7 cellular contexts compared by ENCODE assay signal in the genomic region with DNA sequence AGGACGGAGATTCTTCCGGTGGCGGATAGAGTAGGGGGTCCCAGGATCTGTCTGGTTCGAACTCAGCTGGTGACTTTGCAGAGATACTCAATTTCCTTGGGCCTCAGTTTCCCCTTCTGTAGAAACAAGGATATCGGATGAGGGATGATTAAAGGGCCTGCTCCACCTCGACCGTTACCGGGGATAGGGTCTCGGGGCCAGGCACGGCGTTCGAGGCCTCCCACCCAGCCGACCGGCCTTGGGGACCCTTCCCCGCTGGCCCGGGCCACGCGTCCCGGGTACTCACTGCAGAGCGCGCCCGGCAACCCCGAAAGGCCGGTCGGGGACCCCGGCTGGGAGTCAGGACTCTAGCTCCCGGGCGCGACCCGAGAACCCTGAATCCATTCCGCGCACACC. TPM values are rescaled to one million over a fixed set of nuclear protein-coding genes. Genes with fewer than 3 reads are reported as not detected.
A peak's percentile ranks its signal among the peaks of the same experiment; 100 is the strongest.
DNase-seq lines count a peak whose midpoint lies in the region; ATAC-seq and TF ChIP-seq lines count a peak whose summit lies in the region.

No MANE protein-coding gene starts in this region.

- H3K27ac ChIP-seq in GM23338 (ENCODE audit: low read depth) (peak overlapping the region; percentile 100), VCaP (peak overlapping the region; percentile 99), hepatocyte (peak overlapping the region; percentile 97)

- TF ChIP-seq CTCF in GM23338 (conservative IDR thresholded peaks at IDR 0.05; ENCODE audit: low read depth in 2 of 2) (no peak), VCaP (conservative IDR thresholded peaks at IDR 0.05) (no peak), hepatocyte (IDR thresholded peaks at IDR 0.05; ENCODE audit: poor library complexity) (no peak)

- no peaks in the 10 kb centered on the region for H3K27me3 ChIP-seq in GM23338 (ENCODE audit: insufficient read depth)
- H3K27me3 ChIP-seq in hepatocyte, result no peaks in the 10 kb centered on the region

- no peaks in the 10 kb centered on the region for H3K9me3 ChIP-seq in hepatocyte (ENCODE audit: low read depth)

- 0% methylated on average over 32 of the region's 32 CpGs for WGBS in hepatocyte (ENCODE audit: low lambda C conversion rate, missing lambda C conversion rate)

- ATAC-seq in GM23338 (peak; percentile 41), GM18870 (IDR thresholded peaks at IDR 0.05; ENCODE audit: unreplicated experiment) (no peak), GM18520 (IDR thresholded peaks at IDR 0.05; ENCODE audit: unreplicated experiment) (no peak)
- ATAC-seq in stimulated activated naive CD8-positive, alpha-beta T cell treated with anti-CD3 and anti-CD28 coated beads, Interleukin-15, amount 100 ng/mL, for 72 hours, result peak; percentile 66

- H3K36me3 ChIP-seq in GM23338 (ENCODE audit: insufficient read depth) (peaks cover 22% of the 10 kb centered on the region), hepatocyte (replicated peaks; ENCODE audit: insufficient read depth, low read depth) (no peaks in the 10 kb centered on the region)

- H3K36me3 Mint-ChIP-seq in GM23338 (ENCODE audit: low read depth), result peaks cover 73% of the 10 kb centered on the region

- H3K79me2 ChIP-seq in GM23338 (replicated peaks; ENCODE audit: insufficient read depth) (peaks cover 65% of the 10 kb centered on the region), hepatocyte (peaks cover 61% of the 10 kb centered on the region)

- H2AFZ ChIP-seq in GM23338 (peak overlapping the region; percentile 100), hepatocyte (peak overlapping the region; percentile 79)

- H3K27ac Mint-ChIP-seq in GM23338, result peak overlapping the region; percentile 100
- H3K27ac Mint-ChIP-seq in stimulated activated naive CD8-positive, alpha-beta T cell treated with anti-CD3 and anti-CD28 coated beads, Interleukin-15, amount 100 ng/mL, for 72 hours, result peak overlapping the region; percentile 99

- DNase-seq in GM23338 (ENCODE audit: low spot score), result no peak
- DNase-seq in hepatocyte (ENCODE audit: low spot score), result no peak
- DNase-seq in stimulated activated naive CD8-positive, alpha-beta T cell treated with anti-CD3 and anti-CD28 coated beads, Interleukin-15, amount 100 ng/mL, for 72 hours, result no peak
- DNase-seq in hypothalamus (lab: John Stamatoyannopoulos, UW), result no peak

- H3F3A ChIP-seq in GM23338 (replicated peaks; ENCODE audit: low read depth), result 0 out of 2 replicates have a peak, but pooled peaks cover 2% of the 10 kb centered on the region

- H3K4me1 Mint-ChIP-seq in GM23338, result peaks cover 36% of the 10 kb centered on the region
- H3K4me1 Mint-ChIP-seq in stimulated activated naive CD8-positive, alpha-beta T cell treated with anti-CD3 and anti-CD28 coated beads, Interleukin-15, amount 100 ng/mL, for 72 hours, result peaks cover 44% of the 10 kb centered on the region

- H3K9me3 Mint-ChIP-seq in GM23338, result no peaks in the 10 kb centered on the region
- H3K9me3 Mint-ChIP-seq in stimulated activated naive CD8-positive, alpha-beta T cell treated with anti-CD3 and anti-CD28 coated beads, Interleukin-15, amount 100 ng/mL, for 72 hours, result no peaks in the 10 kb centered on the region

- H4K20me1 ChIP-seq in GM23338 (replicated peaks; ENCODE audit: insufficient read depth), result peaks cover 36% of the 10 kb centered on the region
- H4K20me1 ChIP-seq in hepatocyte (ENCODE audit: insufficient read depth, poor library complexity, severe bottlenecking), result peaks cover 39% of the 10 kb centered on the region

- peaks cover 18% of the 10 kb centered on the region for H3K27me3 Mint-ChIP-seq in GM23338 (ENCODE audit: insufficient read depth, low read depth, poor library complexity)
- H3K27me3 Mint-ChIP-seq in stimulated activated naive CD8-positive, alpha-beta T cell treated with anti-CD3 and anti-CD28 coated beads, Interleukin-15, amount 100 ng/mL, for 72 hours, result no peaks in the 10 kb centered on the region

- H3K4me3 ChIP-seq in GM23338 (peak overlapping the region; percentile 99), hepatocyte (peak overlapping the region; percentile 39)

- H3K4me1 ChIP-seq in GM23338 (ENCODE audit: insufficient read depth) (peaks cover 30% of the 10 kb centered on the region), hepatocyte (ENCODE audit: insufficient read depth) (peaks cover 32% of the 10 kb centered on the region)

- H3K4me2 ChIP-seq in GM23338, result peak overlapping the region; percentile 100
- H3K4me2 ChIP-seq in hepatocyte, result peak overlapping the region; percentile 94

- H3K4me3 Mint-ChIP-seq in GM23338, result peak overlapping the region; percentile 92
- peak overlapping the region; percentile 90 to 94 for H3K4me3 Mint-ChIP-seq in stimulated activated naive CD8-positive, alpha-beta T cell treated with anti-CD3 and anti-CD28 coated beads, Interleukin-15, amount 100 ng/mL, for 72 hours

- H3K9me2 ChIP-seq in GM23338 (ENCODE audit: insufficient read depth) (no peaks in the 10 kb centered on the region), hepatocyte (replicated peaks; ENCODE audit: insufficient read depth) (no peaks in the 10 kb centered on the region)

TF ChIP-seq in GM23338, 12 proteins besides CTCF, POLR2A, EP300 and RAD21 (continues in another document):
- TF ChIP-seq, protein P1, sequence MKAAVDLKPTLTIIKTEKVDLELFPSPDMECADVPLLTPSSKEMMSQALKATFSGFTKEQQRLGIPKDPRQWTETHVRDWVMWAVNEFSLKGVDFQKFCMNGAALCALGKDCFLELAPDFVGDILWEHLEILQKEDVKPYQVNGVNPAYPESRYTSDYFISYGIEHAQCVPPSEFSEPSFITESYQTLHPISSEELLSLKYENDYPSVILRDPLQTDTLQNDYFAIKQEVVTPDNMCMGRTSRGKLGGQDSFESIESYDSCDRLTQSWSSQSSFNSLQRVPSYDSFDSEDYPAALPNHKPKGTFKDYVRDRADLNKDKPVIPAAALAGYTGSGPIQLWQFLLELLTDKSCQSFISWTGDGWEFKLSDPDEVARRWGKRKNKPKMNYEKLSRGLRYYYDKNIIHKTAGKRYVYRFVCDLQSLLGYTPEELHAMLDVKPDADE (IDR thresholded peaks at IDR 0.05), result no peak
- TF ChIP-seq STAT1 (IDR thresholded peaks at IDR 0.05; ENCODE audit: unreplicated experiment), result no peak
- TF ChIP-seq ZNF114 (CRISPR knock-in tag; IDR thresholded peaks at IDR 0.05), result no peak
- TF ChIP-seq EZH2phosphoT487 (IDR thresholded peaks at IDR 0.05; ENCODE audit: unreplicated experiment), result no peak
- TF ChIP-seq, protein P2, sequence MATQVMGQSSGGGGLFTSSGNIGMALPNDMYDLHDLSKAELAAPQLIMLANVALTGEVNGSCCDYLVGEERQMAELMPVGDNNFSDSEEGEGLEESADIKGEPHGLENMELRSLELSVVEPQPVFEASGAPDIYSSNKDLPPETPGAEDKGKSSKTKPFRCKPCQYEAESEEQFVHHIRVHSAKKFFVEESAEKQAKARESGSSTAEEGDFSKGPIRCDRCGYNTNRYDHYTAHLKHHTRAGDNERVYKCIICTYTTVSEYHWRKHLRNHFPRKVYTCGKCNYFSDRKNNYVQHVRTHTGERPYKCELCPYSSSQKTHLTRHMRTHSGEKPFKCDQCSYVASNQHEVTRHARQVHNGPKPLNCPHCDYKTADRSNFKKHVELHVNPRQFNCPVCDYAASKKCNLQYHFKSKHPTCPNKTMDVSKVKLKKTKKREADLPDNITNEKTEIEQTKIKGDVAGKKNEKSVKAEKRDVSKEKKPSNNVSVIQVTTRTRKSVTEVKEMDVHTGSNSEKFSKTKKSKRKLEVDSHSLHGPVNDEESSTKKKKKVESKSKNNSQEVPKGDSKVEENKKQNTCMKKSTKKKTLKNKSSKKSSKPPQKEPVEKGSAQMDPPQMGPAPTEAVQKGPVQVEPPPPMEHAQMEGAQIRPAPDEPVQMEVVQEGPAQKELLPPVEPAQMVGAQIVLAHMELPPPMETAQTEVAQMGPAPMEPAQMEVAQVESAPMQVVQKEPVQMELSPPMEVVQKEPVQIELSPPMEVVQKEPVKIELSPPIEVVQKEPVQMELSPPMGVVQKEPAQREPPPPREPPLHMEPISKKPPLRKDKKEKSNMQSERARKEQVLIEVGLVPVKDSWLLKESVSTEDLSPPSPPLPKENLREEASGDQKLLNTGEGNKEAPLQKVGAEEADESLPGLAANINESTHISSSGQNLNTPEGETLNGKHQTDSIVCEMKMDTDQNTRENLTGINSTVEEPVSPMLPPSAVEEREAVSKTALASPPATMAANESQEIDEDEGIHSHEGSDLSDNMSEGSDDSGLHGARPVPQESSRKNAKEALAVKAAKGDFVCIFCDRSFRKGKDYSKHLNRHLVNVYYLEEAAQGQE (IDR thresholded peaks at IDR 0.05; ENCODE audit: unreplicated experiment), result no peak

RNA-seq across cellular contexts. Expression of a gene that starts 0.3 kb away (rescaled TPM):
- total RNA-seq in GM23338 (2014; rRNA removed; shearing (Covaris generic)), result 95.6 and 115 TPM in 2 replicates
- 55.0 and 60.3 TPM in 2 replicates for polyA plus RNA-seq in GM23338 (2016; fragmentation: Nextera tagmentation; extraction: Ambion mirVana)
- total RNA-seq in hepatocyte, result 25.8 and 27.2 TPM in 2 replicates
- polyA plus RNA-seq in hepatocyte, result 46.7 and 58.1 TPM in 2 replicates

RNA-seq across cellular contexts. Expression of a gene that starts 0.6 kb away (rescaled TPM):
- 390 and 427 TPM in 2 replicates for total RNA-seq in GM23338 (2014; rRNA removed; shearing (Covaris generic))
- polyA plus RNA-seq in GM23338 (2016; fragmentation: Nextera tagmentation; extraction: Ambion mirVana) (382 and 391 TPM in 2 replicates), hepatocyte (269 and 315 TPM in 2 replicates)
- 161 TPM in 2 replicates for total RNA-seq in hepatocyte

RNA-seq across cellular contexts. Expression of a gene that starts 39.0 kb away (rescaled TPM):
- total RNA-seq in GM23338 (2014; rRNA removed; shearing (Covaris generic)), result 4.9 and 9.5 TPM in 2 replicates
- polyA plus RNA-seq in GM23338 (2016; fragmentation: Nextera tagmentation; extraction: Ambion mirVana) (3.7 and 5.2 TPM in 2 replicates), hepatocyte (34.0 and 46.0 TPM in 2 replicates)
- 10.4 and 11.7 TPM in 2 replicates for total RNA-seq in hepatocyte

RNA-seq across cellular contexts. Expression of a gene that starts 48.0 kb away (rescaled TPM):
- 0.54 and 3.0 TPM in 2 replicates for total RNA-seq in GM23338 (2014; rRNA removed; shearing (Covaris generic))
- 0.99 and 1.6 TPM in 2 replicates for polyA plus RNA-seq in GM23338 (2016; fragmentation: Nextera tagmentation; extraction: Ambion mirVana)
- 0.33 and 1.7 TPM in 2 replicates for total RNA-seq in hepatocyte
- 5.3 and 6.3 TPM in 2 replicates for polyA plus RNA-seq in hepatocyte

Comparison
In these comparisons a context has a peak if more than half of its experiments do, and no peak if none do; other contexts are left out.
1. ATAC-seq: peak in GM23338 (single experiment) and stimulated activated naive CD8-positive, alpha-beta T cell treated with anti-CD3 and anti-CD28 coated beads, Interleukin-15, amount 100 ng/mL, for 72 hours (single experiment); none in GM18870 (single experiment) and GM18520 (single experiment).
2. Peak in every context shown above with its lines, with median percentiles within 50 percentile points of each other: H3K27ac ChIP-seq.